ENCODE assay signal across 12 cellular contexts in the genomic region with DNA sequence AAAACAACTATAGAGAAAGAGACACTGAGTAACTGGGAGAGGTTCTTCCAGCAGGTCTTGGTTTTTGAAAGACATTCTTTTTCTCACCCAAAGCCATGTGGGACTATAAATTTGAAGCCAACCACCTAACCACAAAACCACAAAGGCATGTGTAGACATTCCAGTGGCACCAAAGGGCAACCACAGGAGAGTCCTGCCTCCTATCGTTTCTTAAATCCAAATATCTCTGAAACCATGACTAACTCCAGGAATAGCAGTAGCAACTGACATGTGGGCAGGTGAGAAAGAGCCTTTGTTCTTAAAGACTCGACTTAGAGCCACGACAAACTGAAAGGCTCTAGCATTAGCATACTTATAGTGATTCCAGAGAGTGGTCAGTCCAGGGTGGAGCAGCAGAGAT. TPM values are rescaled to one million over a fixed set of nuclear protein-coding genes. Genes with fewer than 3 reads are reported as not detected.
DNase-seq lines count a peak whose midpoint lies in the region; ATAC-seq and TF ChIP-seq lines count a peak whose summit lies in the region.
"Had no signal": no experiment of that assay in that cellular context is flagged by ENCODE, and none has a peak within 500 bp of the region (broad histone marks: within the 10 kb centered on the region; RNA-seq: fewer than 3 reads in every experiment).

No MANE protein-coding gene starts in this region.

- no peak overlapping the region for H3K4me2 ChIP-seq in fibroblast of lung (ENCODE audit: extremely low read depth, insufficient read depth, low read length)

- H4K20me1 ChIP-seq in fibroblast of lung (ENCODE audit: control insufficient read depth, extremely low read depth, insufficient read depth, low read length) = no peaks in the 10 kb centered on the region

- intact Hi-C loops in ascending aorta (cut with DNase I) = no loop called here

- H3K4me1 Mint-ChIP-seq in stimulated activated memory B cell treated with anti-CD40 and anti-IgM and Interleukin-4, amounts not matched to agents 10 μg/mL and 1 μg/mL and 100 μg/mL, for 72 hours = no peaks in the 10 kb centered on the region

- no peaks in the 10 kb centered on the region for H3K79me2 ChIP-seq in fibroblast of lung (ENCODE audit: control insufficient read depth, insufficient read depth, low read length)

- H2AFZ ChIP-seq in fibroblast of lung (ENCODE audit: low read length) = no peak overlapping the region

- H3K36me3 ChIP-seq in fibroblast of lung (ENCODE audit: control insufficient read depth, insufficient read depth, low read length) (no peaks in the 10 kb centered on the region), ascending aorta (no peaks in the 10 kb centered on the region)

- H3K9me3 ChIP-seq in fibroblast of lung (ENCODE audit: control insufficient read depth, insufficient read depth, low read depth, low read length) (no peaks in the 10 kb centered on the region), ascending aorta (no peaks in the 10 kb centered on the region)
- H3K9me3 ChIP-seq: body of pancreas, psoas muscle had no signal

- H3K27ac ChIP-seq in fibroblast of lung (ENCODE audit: insufficient read depth, low read length) = no peak overlapping the region
- H3K27ac ChIP-seq in ascending aorta = no peak overlapping the region
- H3K27ac ChIP-seq: body of pancreas, psoas muscle had no signal

- H3K27ac Mint-ChIP-seq in stimulated activated memory B cell treated with anti-CD40 and anti-IgM and Interleukin-4, amounts not matched to agents 10 μg/mL and 1 μg/mL and 100 μg/mL, for 72 hours = no peak overlapping the region

- no peaks in the 10 kb centered on the region for H3K9me3 Mint-ChIP-seq in stimulated activated memory B cell treated with anti-CD40 and anti-IgM and Interleukin-4, amounts not matched to agents 10 μg/mL and 1 μg/mL and 100 μg/mL, for 72 hours

- no peak overlapping the region for H3K4me3 Mint-ChIP-seq in stimulated activated memory B cell treated with anti-CD40 and anti-IgM and Interleukin-4, amounts not matched to agents 10 μg/mL and 1 μg/mL and 100 μg/mL, for 72 hours

- no peaks in the 10 kb centered on the region for H3K4me1 ChIP-seq in fibroblast of lung (ENCODE audit: control insufficient read depth, extremely low read depth, insufficient read depth, low read length)
- H3K4me1 ChIP-seq in ascending aorta = no peaks in the 10 kb centered on the region
- H3K4me1 ChIP-seq: body of pancreas, psoas muscle had no signal

- peak; percentile 14 for DNase-seq in AG09319 (ENCODE audit: extremely low read depth, low read depth)
- DNase-seq in H4 (ENCODE audit: low spot score) = peak; percentile 90
- DNase-seq in RPMI7951 (ENCODE audit: low read depth) = peak; percentile 89
- DNase-seq in fibroblast of lung (ENCODE audit: low read depth in 2 of 2) = peak; percentile 51 to 96
- no peak for DNase-seq in cerebellar nuclear complex (lab: John Stamatoyannopoulos, UW)
- no peak for DNase-seq in NCI-H2029 (lab: John Stamatoyannopoulos, UW)
- no peak for DNase-seq in ascending aorta (ENCODE audit: low spot score in 2 of 2)
- DNase-seq: body of pancreas, NCI-H1105 treated with DMSO at 0.1 percent for 48 hours, psoas muscle, T-helper 9 cell had no signal

- H3K27me3 Mint-ChIP-seq in stimulated activated memory B cell treated with anti-CD40 and anti-IgM and Interleukin-4, amounts not matched to agents 10 μg/mL and 1 μg/mL and 100 μg/mL, for 72 hours = peaks cover 23% of the 10 kb centered on the region

- H3K27me3 ChIP-seq in fibroblast of lung (ENCODE audit: control insufficient read depth, insufficient read depth, low read length) = peaks cover 3% of the 10 kb centered on the region
- no peaks in the 10 kb centered on the region for H3K27me3 ChIP-seq in ascending aorta
- H3K27me3 ChIP-seq: body of pancreas had no signal

- no peak overlapping the region for H3K9ac ChIP-seq in fibroblast of lung (ENCODE audit: insufficient read depth, low read length)

- H3K4me3 ChIP-seq in fibroblast of lung (replicated peaks in 1 of 4; ENCODE audit: control extremely low read depth in 1 of 4, insufficient read depth in 1 of 4, low read depth in 3 of 4, low read length in 4 of 4) (no peak overlapping the region), ascending aorta (no peak overlapping the region)
- H3K4me3 ChIP-seq: body of pancreas, psoas muscle had no signal

- no peak for TF ChIP-seq CTCF in AG09319 (IDR thresholded peaks at IDR 0.05; ENCODE audit: low read depth, low read length)
- TF ChIP-seq CTCF in fibroblast of lung (conservative IDR thresholded peaks at IDR 0.05 in 1 of 2, IDR thresholded peaks at IDR 0.05 in 1 of 2; ENCODE audit: low read depth in 1 of 2, low read length in 2 of 2) = no peak
- no peak for TF ChIP-seq CTCF in ascending aorta (IDR thresholded peaks at IDR 0.05)

- H3K36me3 Mint-ChIP-seq in stimulated activated memory B cell treated with anti-CD40 and anti-IgM and Interleukin-4, amounts not matched to agents 10 μg/mL and 1 μg/mL and 100 μg/mL, for 72 hours = no peaks in the 10 kb centered on the region

- ATAC-seq in stimulated activated memory B cell treated with anti-CD40 and anti-IgM and Interleukin-4, amounts not matched to agents 10 μg/mL and 1 μg/mL and 100 μg/mL, for 72 hours = no peak
- ATAC-seq: body of pancreas, psoas muscle had no signal

RNA-seq across cellular contexts. Expression of gene COL9A1, which starts 9.3 kb away (rescaled TPM):
- total RNA-seq in H4 (2014; rRNA removed; shearing (Covaris generic)) = not detected in 2 replicates
- not detected in 2 replicates for total RNA-seq in RPMI7951 (2014; rRNA removed; shearing (Covaris generic))
- total RNA-seq in fibroblast of lung = not detected in 2 replicates
- not detected in 2 replicates for polyA plus RNA-seq in fibroblast of lung
- not detected in 2 replicates for polyA plus RNA-seq in fibroblast of lung (2012)
- polyA minus RNA-seq in fibroblast of lung (ENCODE audit: low replicate concordance) = not detected in 2 replicates
- total RNA-seq in ascending aorta = 0.21 TPM
- total RNA-seq: psoas muscle had no signal

Comparison
In these comparisons a context has a peak if more than half of its experiments do, and no peak if none do; other contexts are left out.
1. DNase-seq: peak in AG09319 (single experiment), H4 (single experiment), RPMI7951 (single experiment) and fibroblast of lung (2 of 2); none in cerebellar nuclear complex (0 of 2), NCI-H2029 (single experiment) and ascending aorta (0 of 2).